Comparison of ENCODE assay signal across 16 cellular contexts in genomic region chr4:144019277-144019676, GRCh38. TPM values are rescaled to one million over a fixed set of nuclear protein-coding genes. Genes with fewer than 3 reads are reported as not detected.
"Had no signal": no experiment of that assay in that cellular context is flagged by ENCODE, and none has a peak within 500 bp of the region (broad histone marks: within the 10 kb centered on the region; RNA-seq: fewer than 3 reads in every experiment).

Gene GYPB, minus strand, starts transcription at chr4:144019380. Its CDS starts 93 bp downstream, at chr4:144019287.

RNA-seq across cellular contexts. Expression of gene GYPB, which starts in this region (rescaled TPM):
- total RNA-seq: activated B cell treated with CpG ODN at 0.5 μM for 24 hours; activated CD4-positive, alpha-beta memory T cell treated with anti-CD3 and anti-CD28 coated beads for 36 hours; activated CD4-positive, alpha-beta T cell treated with anti-CD3 and anti-CD28 coated beads, Interleukin-2, amount 10 ng/mL, durations not matched to agents 24 days and 14 days; activated CD8-positive, alpha-beta memory T cell treated with anti-CD3 and anti-CD28 coated beads for 36 hours; activated CD8-positive, alpha-beta T cell treated with anti-CD3 and anti-CD28 coated beads for 36 hours; activated naive CD4-positive, alpha-beta T cell treated with anti-CD3 and anti-CD28 coated beads for 36 hours; activated naive CD4-positive, alpha-beta T cell treated with anti-CD3 and anti-CD28 coated beads, Interleukin-2, amount 50 U/mL, for 72 hours; activated naive CD8-positive, alpha-beta T cell treated with anti-CD3 and anti-CD28 coated beads for 36 hours; activated T-cell treated with anti-CD3 and anti-CD28 coated beads, Interleukin-2, amount 50 U/mL, for 4 hours; activated T-cell treated with anti-CD3 and anti-CD28 coated beads, Interleukin-2, amount 50 U/mL, for 72 hours; activated T-helper 1 cell treated with anti-CD3 and anti-CD28 coated beads, Interleukin-12 subunit alpha, Interleukin-12 subunit beta, Interleukin-2, Interleukin-4 antibody, amounts not matched to agents 30 ng/mL and 10 ng/mL and 1 ng/mL, durations not matched to agents 14 hours and 24 hours and 36 hours; activated T-helper 17 cell treated with anti-CD3 and anti-CD28 coated beads, Interleukin-2, amount 50 U/mL, for 72 hours; adrenal gland; astrocyte; body of pancreas; breast epithelium had no signal
